Comparison of ENCODE assay signal across 34 cellular contexts in genomic region chr1:217605390-217605789, GRCh38. TPM values are rescaled to one million over a fixed set of nuclear protein-coding genes. Genes with fewer than 3 reads are reported as not detected.
"Had no signal": no experiment of that assay in that cellular context is flagged by ENCODE, and none has a peak within 500 bp of the region (broad histone marks: within the 10 kb centered on the region; RNA-seq: fewer than 3 reads in every experiment).

No MANE protein-coding gene starts in this region.

- H3K27me3 Mint-ChIP-seq: activated CD4-positive, alpha-beta memory T cell treated with anti-CD3 and anti-CD28 coated beads for 36 hours; activated CD4-positive, alpha-beta T cell treated with anti-CD3 and anti-CD28 coated beads, Interleukin-2, amount 10 ng/mL, durations not matched to agents 24 days and 14 days; dendritic cell treated with granulocyte-macrophage colony-stimulating factor and Interleukin-4, amounts not matched to agents 40 ng/mL and 50 ng/mL, for 4 days; memory B cell; naive thymus-derived CD4-positive, alpha-beta T cell; progenitor cell of endocrine pancreas; stimulated activated naive CD8-positive, alpha-beta T cell treated with anti-CD3 and anti-CD28 coated beads, Interleukin-15, amount 100 ng/mL, for 72 hours; type B pancreatic cell had no signal

- H3K4me3 Mint-ChIP-seq: activated CD4-positive, alpha-beta memory T cell treated with anti-CD3 and anti-CD28 coated beads for 36 hours; activated CD4-positive, alpha-beta T cell treated with anti-CD3 and anti-CD28 coated beads, Interleukin-2, amount 10 ng/mL, durations not matched to agents 24 days and 14 days; activated T-helper 1 cell treated with anti-CD3 and anti-CD28 coated beads, Interleukin-12 subunit alpha, Interleukin-12 subunit beta, Interleukin-2, Interleukin-4 antibody, amounts not matched to agents 30 ng/mL and 10 ng/mL and 1 ng/mL, durations not matched to agents 14 hours and 24 hours and 36 hours; dendritic cell treated with granulocyte-macrophage colony-stimulating factor and Interleukin-4, amounts not matched to agents 40 ng/mL and 50 ng/mL, for 4 days; memory B cell; naive thymus-derived CD4-positive, alpha-beta T cell; stimulated activated effector memory CD8-positive, alpha-beta T cell treated with anti-CD3 and anti-CD28 coated beads, Interleukin-12 subunit alpha, Interleukin-12 subunit beta, amount 100 ng/mL, for 72 hours; stimulated activated naive CD8-positive, alpha-beta T cell treated with anti-CD3 and anti-CD28 coated beads, Interleukin-15, amount 100 ng/mL, for 72 hours; type B pancreatic cell had no signal

- H3K4me3 ChIP-seq: breast epithelium, ovary, sigmoid colon, uterus had no signal

- H3K36me3 ChIP-seq: breast epithelium, ovary, uterus had no signal

- H3K4me1 ChIP-seq: breast epithelium, sigmoid colon, uterus had no signal

- H3K4me1 Mint-ChIP-seq: activated CD4-positive, alpha-beta T cell treated with anti-CD3 and anti-CD28 coated beads, Interleukin-2, amount 10 ng/mL, durations not matched to agents 24 days and 14 days; naive thymus-derived CD4-positive, alpha-beta T cell; stimulated activated effector memory CD8-positive, alpha-beta T cell treated with anti-CD3 and anti-CD28 coated beads, Interleukin-12 subunit alpha, Interleukin-12 subunit beta, amount 100 ng/mL, for 72 hours; stimulated activated naive CD8-positive, alpha-beta T cell treated with anti-CD3 and anti-CD28 coated beads, Interleukin-15, amount 100 ng/mL, for 72 hours had no signal

- ATAC-seq: left colon; naive thymus-derived CD4-positive, alpha-beta T cell; stimulated activated effector memory CD8-positive, alpha-beta T cell treated with anti-CD3 and anti-CD28 coated beads, Interleukin-12 subunit alpha, Interleukin-12 subunit beta, amount 100 ng/mL, for 72 hours; stimulated activated naive CD8-positive, alpha-beta T cell treated with anti-CD3 and anti-CD28 coated beads, Interleukin-15, amount 100 ng/mL, for 72 hours had no signal

- H3K9me3 Mint-ChIP-seq: activated CD4-positive, alpha-beta memory T cell treated with anti-CD3 and anti-CD28 coated beads for 36 hours; activated CD4-positive, alpha-beta T cell treated with anti-CD3 and anti-CD28 coated beads, Interleukin-2, amount 10 ng/mL, durations not matched to agents 24 days and 14 days; activated T-helper 1 cell treated with anti-CD3 and anti-CD28 coated beads, Interleukin-12 subunit alpha, Interleukin-12 subunit beta, Interleukin-2, Interleukin-4 antibody, amounts not matched to agents 30 ng/mL and 10 ng/mL and 1 ng/mL, durations not matched to agents 14 hours and 24 hours and 36 hours; dendritic cell treated with granulocyte-macrophage colony-stimulating factor and Interleukin-4, amounts not matched to agents 40 ng/mL and 50 ng/mL, for 4 days; memory B cell; naive thymus-derived CD4-positive, alpha-beta T cell; stimulated activated effector memory CD8-positive, alpha-beta T cell treated with anti-CD3 and anti-CD28 coated beads, Interleukin-12 subunit alpha, Interleukin-12 subunit beta, amount 100 ng/mL, for 72 hours; stimulated activated naive CD8-positive, alpha-beta T cell treated with anti-CD3 and anti-CD28 coated beads, Interleukin-15, amount 100 ng/mL, for 72 hours; type B pancreatic cell had no signal

- H3K27me3 ChIP-seq: breast epithelium, ovary, sigmoid colon, uterus had no signal

- H3K27ac Mint-ChIP-seq: activated CD4-positive, alpha-beta memory T cell treated with anti-CD3 and anti-CD28 coated beads for 36 hours; activated CD4-positive, alpha-beta T cell treated with anti-CD3 and anti-CD28 coated beads, Interleukin-2, amount 10 ng/mL, durations not matched to agents 24 days and 14 days; activated T-helper 1 cell treated with anti-CD3 and anti-CD28 coated beads, Interleukin-12 subunit alpha, Interleukin-12 subunit beta, Interleukin-2, Interleukin-4 antibody, amounts not matched to agents 30 ng/mL and 10 ng/mL and 1 ng/mL, durations not matched to agents 14 hours and 24 hours and 36 hours; dendritic cell treated with granulocyte-macrophage colony-stimulating factor and Interleukin-4, amounts not matched to agents 40 ng/mL and 50 ng/mL, for 4 days; memory B cell; naive thymus-derived CD4-positive, alpha-beta T cell; progenitor cell of endocrine pancreas; stimulated activated effector memory CD8-positive, alpha-beta T cell treated with anti-CD3 and anti-CD28 coated beads, Interleukin-12 subunit alpha, Interleukin-12 subunit beta, amount 100 ng/mL, for 72 hours; type B pancreatic cell had no signal

- H3K27ac ChIP-seq: breast epithelium, ovary, sigmoid colon, uterus, WERI-Rb-1 had no signal

- DNase-seq: activated CD4-positive, alpha-beta memory T cell treated with anti-CD3 and anti-CD28 coated beads for 36 hours; activated CD4-positive, alpha-beta T cell treated with anti-CD3 and anti-CD28 coated beads, Interleukin-2, amount 10 ng/mL, durations not matched to agents 24 days and 14 days; activated CD4-positive, CD25-positive, alpha-beta regulatory T cell treated with anti-CD3 and anti-CD28 coated beads, Interleukin-2, amount 50 U/mL, for 72 hours; activated CD8-positive, alpha-beta memory T cell treated with anti-CD3 and anti-CD28 coated beads, Interleukin-2, amount 50 U/mL, for 4 hours; activated gamma-delta T cell treated with Interleukin-2 at 50 U/mL for 16 hours; activated naive CD4-positive, alpha-beta T cell treated with anti-CD3 and anti-CD28 coated beads, Interleukin-2, amount 50 U/mL, for 16 hours; activated T-cell treated with anti-CD3 and anti-CD28 coated beads, Interleukin-2, amount 50 U/mL, for 1 hour; central memory CD4-positive, alpha-beta T cell; effector memory CD4-positive, alpha-beta T cell; erythroblast; foreskin fibroblast; head of caudate nucleus; hippocampal formation; kidney; left colon; midbrain; naive thymus-derived CD4-positive, alpha-beta T cell; ovary; retina; sigmoid colon; small intestine; stimulated activated CD4-positive, alpha-beta T cell treated with anti-CD3 and anti-CD28 coated beads, Interleukin-4, amount 100 ng/mL, for 24 hours; stimulated activated naive CD8-positive, alpha-beta T cell treated with anti-CD3 and anti-CD28 coated beads, Interleukin-15, amount 100 ng/mL, for 72 hours; substantia nigra; uterus; WERI-Rb-1 had no signal

RNA-seq across cellular contexts. Expression of gene SPATA17, which starts 25.8 kb away (rescaled TPM):
- total RNA-seq: activated CD4-positive, alpha-beta memory T cell treated with anti-CD3 and anti-CD28 coated beads for 36 hours; activated CD4-positive, alpha-beta T cell treated with anti-CD3 and anti-CD28 coated beads, Interleukin-2, amount 10 ng/mL, durations not matched to agents 24 days and 14 days; activated T-helper 1 cell treated with anti-CD3 and anti-CD28 coated beads, Interleukin-12 subunit alpha, Interleukin-12 subunit beta, Interleukin-2, Interleukin-4 antibody, amounts not matched to agents 30 ng/mL and 10 ng/mL and 1 ng/mL, durations not matched to agents 14 hours and 24 hours and 36 hours; naive thymus-derived CD4-positive, alpha-beta T cell; T-helper 1 cell treated with Interleukin-12 subunit alpha and Interleukin-12 subunit beta and Interleukin-4 antibody, amounts not matched to agents 30 ng/mL and 1 ng/mL, for 36 hours had no signal
- polyA plus RNA-seq: naive thymus-derived CD4-positive, alpha-beta T cell had no signal
